ENCODE assay signal across 8 cellular contexts in the genomic region with DNA sequence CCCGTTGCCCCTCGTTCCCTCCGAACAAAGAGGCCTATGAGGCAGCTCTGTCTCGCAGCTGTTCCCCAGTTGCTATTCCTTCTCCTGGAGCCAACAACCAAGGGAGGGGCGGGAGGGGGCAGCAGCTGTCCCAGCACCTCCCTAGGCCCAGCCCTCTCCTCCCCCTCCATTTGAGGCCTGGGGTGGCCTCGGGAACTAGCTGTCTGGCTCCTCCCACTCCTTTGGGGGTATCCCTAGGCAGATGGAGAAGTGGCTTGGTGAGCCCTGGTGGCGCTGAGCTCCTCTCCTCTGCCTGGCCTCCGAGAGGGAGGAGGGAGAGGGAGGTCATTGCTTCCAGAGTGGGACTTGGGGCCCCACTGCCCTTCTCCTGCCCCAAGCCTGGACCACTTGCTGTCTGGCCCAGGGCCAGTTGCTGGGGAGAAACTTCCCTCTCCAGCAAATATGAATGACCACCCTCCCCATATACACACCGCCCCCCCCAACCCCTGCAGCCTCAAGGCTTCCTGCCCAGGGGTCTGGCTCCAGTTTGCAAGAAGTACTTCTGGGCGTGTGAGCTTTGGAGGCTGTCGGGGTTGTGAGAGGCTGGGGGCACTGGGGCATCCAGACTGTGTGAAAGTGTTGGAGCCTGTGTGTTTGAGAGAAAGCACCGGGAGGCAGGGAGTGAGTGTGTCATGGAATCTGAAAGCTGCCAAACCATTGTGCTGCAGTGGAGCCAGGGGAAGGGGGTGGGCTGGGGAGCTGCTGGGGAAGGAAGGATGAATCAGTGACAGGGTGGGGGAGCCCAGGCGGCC. TPM values are rescaled to one million over a fixed set of nuclear protein-coding genes. Genes with fewer than 3 reads are reported as not detected.
DNase-seq lines count a peak whose midpoint lies in the region; ATAC-seq, FAIRE-seq and TF ChIP-seq lines count a peak whose summit lies in the region.

No MANE protein-coding gene starts in this region.

- no peak for ATAC-seq in HG02981 (IDR thresholded peaks at IDR 0.05; ENCODE audit: unreplicated experiment)

- no peak for TF ChIP-seq CTCF in PC-9 (conservative IDR thresholded peaks at IDR 0.05)
- TF ChIP-seq CTCF in ovary (IDR thresholded peaks at IDR 0.05), result no peak

- no TSS peak for BruUV-seq in PC-9 (replicated peaks; lab: Mats Ljungman, UMichigan)

- H2AFZ ChIP-seq in PC-9, result no peak overlapping the region

- H3K27me3 ChIP-seq in PC-9 (ENCODE audit: insufficient read depth, low read depth), result no peaks in the 10 kb centered on the region
- H3K27me3 ChIP-seq in ovary, result no peaks in the 10 kb centered on the region

- H3K36me3 ChIP-seq in PC-9 (ENCODE audit: low read depth), result no peaks in the 10 kb centered on the region
- no peaks in the 10 kb centered on the region for H3K36me3 ChIP-seq in ovary

- H3K27ac ChIP-seq in PC-9, result no peak overlapping the region
- H3K27ac ChIP-seq in ovary, result peak overlapping the region; percentile 55 to 70

- H3K4me1 ChIP-seq in PC-9 (replicated peaks; ENCODE audit: insufficient read depth) (peaks cover 33% of the 10 kb centered on the region), ovary (ENCODE audit: insufficient read depth) (peaks cover 25% of the 10 kb centered on the region)

- peak overlapping the region; percentile 28; the same call in 1 of the 2 replicates for H3K4me2 ChIP-seq in PC-9

- CTCF ChIA-PET in PC-9 (lab: Charles Lee), result interaction anchor here (0.5 to 0.9 kb wide), 4 partner anchors 42 to 67 kb away, joined by 3 to 7 read pairs (median 4); no protein-coding TSS in a partner anchor

- no peaks in the 10 kb centered on the region for H4K20me1 ChIP-seq in PC-9 (ENCODE audit: insufficient read depth)

- H3F3A ChIP-seq in PC-9 (ENCODE audit: insufficient read depth, low read depth), result peaks cover 6% of the 10 kb centered on the region

- no peak for FAIRE-seq in frontal cortex (lab: Jason Lieb, UNC)

- DNase-seq in Daoy (ENCODE audit: low read depth) (peak; percentile 91), PC-9 (peak in 1 of 2 experiments; percentile 33), frontal cortex (ENCODE audit: low spot score in 2 of 2) (peak; percentile 66 to 79), ovary (peak; percentile 65 to 77 (median 68)), HuH-7 (ENCODE audit: low spot score) (no peak), RPMI8226 (no peak)
- no peak for DNase-seq in activated CD8-positive, alpha-beta memory T cell treated with anti-CD3 and anti-CD28 coated beads, Interleukin-2, amount 50 U/mL, for 48 hours

- no peak for TF ChIP-seq EP300 in ovary (IDR thresholded peaks at IDR 0.05)

- H3K9me3 ChIP-seq in PC-9 (ENCODE audit: insufficient read depth, low read depth), result no peaks in the 10 kb centered on the region
- H3K9me3 ChIP-seq in ovary, result no peaks in the 10 kb centered on the region

- H3K4me3 ChIP-seq in PC-9 (no peak overlapping the region), ovary (peak overlapping the region; percentile 60)

- TF ChIP-seq POLR2A in ovary (IDR thresholded peaks at IDR 0.05), result no peak

- POLR2A ChIA-PET in PC-9 (lab: Charles Lee; ENCODE audit: unreplicated experiment), result interaction anchor here (0.7 kb wide), 1 partner anchor 26 kb away, joined by 4 read pairs; no protein-coding TSS in a partner anchor

- WGBS in ovary, 3 donors, result 9 to 18% (median 10%) methylated on average over 13 of the region's 13 CpGs

- intact Hi-C loops in PC-9 (cut with micrococcal nuclease; ENCODE audit: unreplicated experiment) (loop anchor here (5.0 kb wide), 1 partner anchor 59 kb away; no protein-coding TSS in a partner anchor), ovary (cut with DNase I) (no loop called here)

- no peaks in the 10 kb centered on the region for H3K79me2 ChIP-seq in PC-9 (ENCODE audit: low read depth)

- H3K9me2 ChIP-seq in PC-9 (ENCODE audit: insufficient read depth), result no peaks in the 10 kb centered on the region

RNA-seq across cellular contexts. Expression of gene FLNC, which starts 3.1 kb away (rescaled TPM):
- total RNA-seq in Daoy (2014; rRNA removed; shearing (Covaris generic)), result 67.5 and 81.1 TPM in 2 replicates
- total RNA-seq in PC-9 (2021) (75.5 and 96.6 TPM in 2 replicates), frontal cortex (2.4 TPM), ovary (10 to 100 TPM in 6 of 7 donors, 1 to 10 TPM in 1; 8.0 to 51.2 (median 17.3) TPM)
- polyA plus RNA-seq in ovary, result 1 to 10 TPM; 6.5 to 6.8 TPM

RNA-seq across cellular contexts. Expression of gene ATP6V1F, which starts 29.3 kb away (rescaled TPM):
- 103 and 130 TPM in 2 replicates for total RNA-seq in Daoy (2014; rRNA removed; shearing (Covaris generic))
- total RNA-seq in PC-9 (2021) (114 and 169 TPM in 2 replicates), frontal cortex (74.6 TPM), ovary (100 to 1,000 TPM in 1 of 7 donors, 10 to 100 TPM in 6; 57.3 to 108 (median 85.0) TPM)
- polyA plus RNA-seq in ovary, result 100 to 1,000 TPM in 1 of 2 donors, 10 to 100 TPM in 1; 98.2 to 128 TPM

RNA-seq across cellular contexts. Expression of gene CCDC136, which starts 41.6 kb away (rescaled TPM):
- total RNA-seq in Daoy (2014; rRNA removed; shearing (Covaris generic)), result 7.7 and 8.9 TPM in 2 replicates
- total RNA-seq in PC-9 (2021) (7.1 and 9.8 TPM in 2 replicates), frontal cortex (38.3 TPM), ovary (10 to 100 TPM in 1 of 7 donors, 1 to 10 TPM in 6; 2.4 to 14.0 (median 5.9) TPM)
- 1 to 10 TPM; 3.4 to 4.4 TPM for polyA plus RNA-seq in ovary

RNA-seq across cellular contexts. Expression of gene OPN1SW, which starts 57.7 kb away (rescaled TPM):
- not detected in 2 replicates for total RNA-seq in Daoy (2014; rRNA removed; shearing (Covaris generic))
- not detected in 2 replicates for total RNA-seq in PC-9 (2021)
- not detected for total RNA-seq in frontal cortex
- not detected for total RNA-seq in ovary
- polyA plus RNA-seq in ovary, result not detected

Comparison
In these comparisons a context has a peak if more than half of its experiments do, and no peak if none do; other contexts are left out.
1. DNase-seq: peak in Daoy (single experiment), frontal cortex (2 of 2) and ovary (5 of 5); none in activated CD8-positive, alpha-beta memory T cell treated with anti-CD3 and anti-CD28 coated beads, Interleukin-2, amount 50 U/mL, for 48 hours (single experiment), HuH-7 (single experiment) and RPMI8226 (single experiment).